Comparison of ENCODE assay signal across 3 cellular contexts in the genomic region with DNA sequence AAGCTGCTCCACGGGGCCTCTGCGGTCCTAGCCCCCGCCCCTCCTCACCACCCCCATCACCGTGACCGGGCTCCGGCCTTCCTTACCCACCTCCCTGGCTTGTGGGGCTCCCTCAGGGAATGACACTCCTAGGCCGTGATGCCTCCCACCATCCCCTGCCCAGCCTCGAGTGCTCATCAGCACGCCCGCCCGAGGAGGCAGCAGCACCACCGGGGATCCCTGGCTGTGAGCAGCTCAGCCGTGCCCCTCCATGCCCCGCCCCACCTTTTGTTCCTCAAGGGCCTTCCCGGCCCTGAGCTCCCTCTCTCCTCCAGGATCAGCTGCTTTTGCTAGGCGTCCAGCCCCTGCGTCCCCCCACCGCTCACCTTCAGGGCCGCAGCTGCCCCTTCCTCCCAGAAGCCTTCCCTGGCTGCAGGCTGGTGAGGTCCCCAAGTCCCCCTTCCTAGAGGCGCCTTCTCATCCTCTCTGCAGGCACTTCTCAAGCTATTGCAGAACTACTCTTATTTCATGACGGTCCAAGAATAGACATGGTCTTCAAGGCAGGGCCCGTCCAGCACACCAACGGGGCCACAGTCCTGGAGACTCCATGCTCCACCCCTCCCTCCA.
TF ChIP-seq lines count a peak whose summit lies in the region.

No MANE protein-coding gene starts in this region.

TF ChIP-seq in GM23338, 12 proteins besides CTCF, POLR2A, EP300 and RAD21 (continues in another document):
- TF ChIP-seq, protein P1, sequence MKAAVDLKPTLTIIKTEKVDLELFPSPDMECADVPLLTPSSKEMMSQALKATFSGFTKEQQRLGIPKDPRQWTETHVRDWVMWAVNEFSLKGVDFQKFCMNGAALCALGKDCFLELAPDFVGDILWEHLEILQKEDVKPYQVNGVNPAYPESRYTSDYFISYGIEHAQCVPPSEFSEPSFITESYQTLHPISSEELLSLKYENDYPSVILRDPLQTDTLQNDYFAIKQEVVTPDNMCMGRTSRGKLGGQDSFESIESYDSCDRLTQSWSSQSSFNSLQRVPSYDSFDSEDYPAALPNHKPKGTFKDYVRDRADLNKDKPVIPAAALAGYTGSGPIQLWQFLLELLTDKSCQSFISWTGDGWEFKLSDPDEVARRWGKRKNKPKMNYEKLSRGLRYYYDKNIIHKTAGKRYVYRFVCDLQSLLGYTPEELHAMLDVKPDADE (IDR thresholded peaks at IDR 0.05): no peak
- TF ChIP-seq POLR2AphosphoS5 (IDR thresholded peaks at IDR 0.05; ENCODE audit: low read depth) (no peak), CREB1 (CRISPR knock-in tag; IDR thresholded peaks at IDR 0.05; ENCODE audit: low read depth) (no peak)

TF ChIP-seq in GM12878, 131 proteins besides CTCF, POLR2A, EP300 and RAD21:
- no peak for TF ChIP-seq ETV6 (conservative IDR thresholded peaks at IDR 0.05 in 1 of 2, IDR thresholded peaks at IDR 0.05 in 1 of 2; ENCODE audit: borderline replicate concordance in 1 of 2, low read depth in 1 of 2)
- TF ChIP-seq, protein P2, sequence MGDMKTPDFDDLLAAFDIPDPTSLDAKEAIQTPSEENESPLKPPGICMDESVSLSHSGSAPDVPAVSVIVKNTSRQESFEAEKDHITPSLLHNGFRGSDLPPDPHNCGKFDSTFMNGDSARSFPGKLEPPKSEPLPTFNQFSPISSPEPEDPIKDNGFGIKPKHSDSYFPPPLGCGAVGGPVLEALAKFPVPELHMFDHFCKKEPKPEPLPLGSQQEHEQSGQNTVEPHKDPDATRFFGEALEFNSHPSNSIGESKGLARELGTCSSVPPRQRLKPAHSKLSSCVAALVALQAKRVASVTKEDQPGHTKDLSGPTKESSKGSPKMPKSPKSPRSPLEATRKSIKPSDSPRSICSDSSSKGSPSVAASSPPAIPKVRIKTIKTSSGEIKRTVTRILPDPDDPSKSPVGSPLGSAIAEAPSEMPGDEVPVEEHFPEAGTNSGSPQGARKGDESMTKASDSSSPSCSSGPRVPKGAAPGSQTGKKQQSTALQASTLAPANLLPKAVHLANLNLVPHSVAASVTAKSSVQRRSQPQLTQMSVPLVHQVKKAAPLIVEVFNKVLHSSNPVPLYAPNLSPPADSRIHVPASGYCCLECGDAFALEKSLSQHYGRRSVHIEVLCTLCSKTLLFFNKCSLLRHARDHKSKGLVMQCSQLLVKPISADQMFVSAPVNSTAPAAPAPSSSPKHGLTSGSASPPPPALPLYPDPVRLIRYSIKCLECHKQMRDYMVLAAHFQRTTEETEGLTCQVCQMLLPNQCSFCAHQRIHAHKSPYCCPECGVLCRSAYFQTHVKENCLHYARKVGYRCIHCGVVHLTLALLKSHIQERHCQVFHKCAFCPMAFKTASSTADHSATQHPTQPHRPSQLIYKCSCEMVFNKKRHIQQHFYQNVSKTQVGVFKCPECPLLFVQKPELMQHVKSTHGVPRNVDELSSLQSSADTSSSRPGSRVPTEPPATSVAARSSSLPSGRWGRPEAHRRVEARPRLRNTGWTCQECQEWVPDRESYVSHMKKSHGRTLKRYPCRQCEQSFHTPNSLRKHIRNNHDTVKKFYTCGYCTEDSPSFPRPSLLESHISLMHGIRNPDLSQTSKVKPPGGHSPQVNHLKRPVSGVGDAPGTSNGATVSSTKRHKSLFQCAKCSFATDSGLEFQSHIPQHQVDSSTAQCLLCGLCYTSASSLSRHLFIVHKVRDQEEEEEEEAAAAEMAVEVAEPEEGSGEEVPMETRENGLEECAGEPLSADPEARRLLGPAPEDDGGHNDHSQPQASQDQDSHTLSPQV (IDR thresholded peaks at IDR 0.05): no peak
- no peak for TF ChIP-seq IRF4 (IDR thresholded peaks at IDR 0.05; ENCODE audit: low read depth, low read length)
- no peak for TF ChIP-seq SREBF2 (IDR thresholded peaks at IDR 0.05; ENCODE audit: low read length)
- TF ChIP-seq SMARCA5 (IDR thresholded peaks at IDR 0.05): no peak
- TF ChIP-seq KLF5 (IDR thresholded peaks at IDR 0.05; ENCODE audit: partially characterized antibody): no peak

TF ChIP-seq in HEK293T, 16 proteins besides CTCF, POLR2A, EP300 and RAD21:
- TF ChIP-seq FOXK2 (IDR thresholded peaks at IDR 0.05) (no peak), CTBP1 (IDR thresholded peaks at IDR 0.05; ENCODE audit: borderline replicate concordance) (no peak), BHLHE40 (IDR thresholded peaks at IDR 0.05; ENCODE audit: borderline replicate concordance) (no peak), NFRKB (IDR thresholded peaks at IDR 0.05) (no peak), SP1 (IDR thresholded peaks at IDR 0.05) (no peak), ZNF384 (IDR thresholded peaks at IDR 0.05) (no peak), HDGF (IDR thresholded peaks at IDR 0.05; ENCODE audit: borderline replicate concordance) (no peak), SUZ12 (IDR thresholded peaks at IDR 0.05) (no peak), ARNT (IDR thresholded peaks at IDR 0.05) (no peak), FOXM1 (IDR thresholded peaks at IDR 0.05; ENCODE audit: borderline replicate concordance) (no peak)
